In the genomic region with DNA sequence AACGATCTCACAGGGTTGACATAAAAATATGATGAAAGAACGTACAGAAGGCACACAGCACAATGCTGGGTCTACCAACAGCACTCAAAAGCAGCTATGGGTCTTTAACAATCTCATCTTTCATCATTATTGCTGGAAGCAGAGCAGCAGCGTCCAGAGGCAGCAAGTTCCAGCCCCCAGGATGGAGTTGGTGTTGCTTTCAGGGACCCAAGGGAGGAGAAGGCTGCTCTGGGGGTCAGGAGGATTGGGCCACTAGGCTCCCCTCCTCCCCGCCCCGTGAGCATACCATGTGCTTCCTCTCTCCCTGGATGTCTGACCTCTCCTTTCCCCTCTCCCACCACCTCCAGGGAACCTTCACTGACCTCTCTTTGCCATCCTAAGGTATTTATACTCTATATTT, we compare ENCODE assay signal across 10 cellular contexts. TPM values are rescaled to one million over a fixed set of nuclear protein-coding genes. Genes with fewer than 3 reads are reported as not detected.
DNase-seq lines count a peak whose midpoint lies in the region; ATAC-seq and TF ChIP-seq lines count a peak whose summit lies in the region.
"Had no signal": no experiment of that assay in that cellular context is flagged by ENCODE, and none has a peak within 500 bp of the region (broad histone marks: within the 10 kb centered on the region; RNA-seq: fewer than 3 reads in every experiment).

No MANE protein-coding gene starts in this region.

- no peaks in the 10 kb centered on the region for H3K9me3 ChIP-seq in HUES6 (ENCODE audit: control insufficient read depth, insufficient read depth, low read depth, low read length)

- peaks cover 47% of the 10 kb centered on the region for H3K36me3 ChIP-seq in HUES6 (ENCODE audit: control insufficient read depth, insufficient read depth, low read length)

- peak overlapping the region; percentile 66 for H3K9ac ChIP-seq in HUES6 (ENCODE audit: low read length)

- peak overlapping the region; percentile 41 to 42 for H3K27ac Mint-ChIP-seq in effector memory CD8-positive, alpha-beta T cell
- H3K27ac Mint-ChIP-seq in natural killer cell, result peak overlapping the region; percentile 86 to 90

- peaks cover 90% of the 10 kb centered on the region for H3K4me1 ChIP-seq in HUES6 (ENCODE audit: control insufficient read depth, insufficient read depth, low read length)

- ATAC-seq in effector memory CD8-positive, alpha-beta T cell (replicated peaks), result no peak
- ATAC-seq in natural killer cell, result no peak
- ATAC-seq in left lobe of liver, result no peak

- peaks cover 30 to 48% of the 10 kb centered on the region in 2 donors for H3K4me1 Mint-ChIP-seq in effector memory CD8-positive, alpha-beta T cell (ENCODE audit: low read depth in 2 of 2)
- peaks cover 94% of the 10 kb centered on the region in 2 donors for H3K4me1 Mint-ChIP-seq in natural killer cell

- peak overlapping the region; percentile 15; the same call in 1 of the 2 replicates for H3K4me3 ChIP-seq in HUES6 (ENCODE audit: low read depth, low read length)

- intact Hi-C loops in natural killer cell (cut with micrococcal nuclease), result no loop called here

- H3K9me3 Mint-ChIP-seq in effector memory CD8-positive, alpha-beta T cell, result no peaks in the 10 kb centered on the region
- no peaks in the 10 kb centered on the region for H3K9me3 Mint-ChIP-seq in natural killer cell

- DNase-seq in A172 (ENCODE audit: low spot score), result peak; percentile 31
- no peak for DNase-seq in effector memory CD8-positive, alpha-beta T cell
- DNase-seq in natural killer cell, result no peak
- no peak for DNase-seq in left lobe of liver (ENCODE audit: low spot score)
- DNase-seq in NCI-H2227 (lab: John Stamatoyannopoulos, UW; ENCODE audit: unreplicated experiment), result no peak
- DNase-seq in activated CD4-positive, CD25-positive, alpha-beta regulatory T cell treated with anti-CD3 and anti-CD28 coated beads, Interleukin-2, amount 50 U/mL, for 72 hours, result no peak
- no peak for DNase-seq in NCI-H446 treated with DMSO at 0.1 percent for 48 hours (lab: John Stamatoyannopoulos, UW)
- DNase-seq: activated CD4-positive, CD25-positive, alpha-beta regulatory T cell; DND-41 had no signal

- no peak for TF ChIP-seq CTCF in natural killer cell (IDR thresholded peaks at IDR 0.05)

- no peaks in the 10 kb centered on the region for H3K27me3 Mint-ChIP-seq in effector memory CD8-positive, alpha-beta T cell
- H3K27me3 Mint-ChIP-seq in natural killer cell (ENCODE audit: low read depth in 2 of 2), result no peaks in the 10 kb centered on the region

- peaks cover 28% of the 10 kb centered on the region for H3K36me3 Mint-ChIP-seq in effector memory CD8-positive, alpha-beta T cell (ENCODE audit: insufficient read depth)
- H3K36me3 Mint-ChIP-seq in natural killer cell, result peaks cover 6% of the 10 kb centered on the region

- no peaks in the 10 kb centered on the region for H3K27me3 ChIP-seq in HUES6 (ENCODE audit: control insufficient read depth, insufficient read depth, low read length)

- peak overlapping the region; percentile 94; the same call in 1 of the 2 replicates for H3K27ac ChIP-seq in HUES6 (ENCODE audit: low read depth, low read length)

- no peak overlapping the region for H3K4me3 Mint-ChIP-seq in effector memory CD8-positive, alpha-beta T cell
- H3K4me3 Mint-ChIP-seq in natural killer cell, result peak overlapping the region; percentile 40

RNA-seq across cellular contexts. Expression of gene KCTD10, which starts 13.3 kb away (rescaled TPM):
- total RNA-seq in A172 (2014; rRNA removed; shearing (Covaris generic)), result 19.6 and 53.6 TPM in 2 replicates
- total RNA-seq in natural killer cell (100 to 1,000 TPM in 1 of 3 donors, 10 to 100 TPM in 2; 76.0 to 141 (median 79.0) TPM), left lobe of liver (7.0 TPM)

RNA-seq across cellular contexts. Expression of gene UBE3B, which starts 13.7 kb away (rescaled TPM):
- 28.4 and 30.2 TPM in 2 replicates for total RNA-seq in A172 (2014; rRNA removed; shearing (Covaris generic))
- 10 to 100 TPM; 32.2 to 46.7 (median 39.5) TPM for total RNA-seq in natural killer cell
- total RNA-seq in left lobe of liver, result 19.2 TPM
